In genomic region chr15:42057744-42058646, GRCh38 we compare ENCODE assay signal across 11 cellular contexts. TPM values are rescaled to one million over a fixed set of nuclear protein-coding genes. Genes with fewer than 3 reads are reported as not detected.
A peak's percentile ranks its signal among the peaks of the same experiment; 100 is the strongest.
DNase-seq lines count a peak whose midpoint lies in the region; ATAC-seq and TF ChIP-seq lines count a peak whose summit lies in the region.
"Had no signal": no experiment of that assay in that cellular context is flagged by ENCODE, and none has a peak within 500 bp of the region (broad histone marks: within the 10 kb centered on the region; RNA-seq: fewer than 3 reads in every experiment).

No MANE protein-coding gene starts in this region.

- peak overlapping the region; percentile 69 for H3K4me3 Mint-ChIP-seq in MCF 10A (ENCODE audit: unreplicated experiment)

- no peak for TF ChIP-seq CTCF in MCF 10A (IDR thresholded peaks at IDR 0.05; ENCODE audit: unreplicated experiment)
- TF ChIP-seq CTCF in left lung (IDR thresholded peaks at IDR 0.05): no peak
- no peak for TF ChIP-seq CTCF in thyroid gland (IDR thresholded peaks at IDR 0.05)

- peak; percentile 21 for ATAC-seq in left lung
- no peak for ATAC-seq in HG03280 (IDR thresholded peaks at IDR 0.05; ENCODE audit: unreplicated experiment)

- H3K36me3 ChIP-seq in left lung: no peaks in the 10 kb centered on the region
- no peaks in the 10 kb centered on the region for H3K36me3 ChIP-seq in thyroid gland
- H3K36me3 ChIP-seq: SJSA1 had no signal

- peak overlapping the region; percentile 95 for H3K27ac Mint-ChIP-seq in MCF 10A (ENCODE audit: low read depth, unreplicated experiment)

- intact Hi-C loops in MCF 10A (cut with micrococcal nuclease) (loop anchor here (1.0 to 5.0 kb wide), 2 partner anchors 86 to 128 kb away; partner anchors contain the start of gene EHD4), left lung (cut with DNase I) (loop anchor here in 1 of 2 donors (5.0 kb wide), 1 partner anchor 71 kb away; no protein-coding TSS in a partner anchor), thyroid gland (cut with DNase I) (no loop called here)

- POLR2A ChIA-PET in MCF 10A (lab: Yijun Ruan, JAX): interaction anchor here (0.7 to 2.5 kb wide), 21 partner anchors 10 to 1128 kb away, joined by 3 to 28 read pairs (median 4); partner anchors contain the start of genes EHD4 and PLA2G4E

- no peaks in the 10 kb centered on the region for H3K9me3 ChIP-seq in left lung
- H3K9me3 ChIP-seq in thyroid gland: no peaks in the 10 kb centered on the region
- H3K9me3 ChIP-seq: psoas muscle, SJSA1 had no signal

- peaks cover 13% of the 10 kb centered on the region for H3K4me1 Mint-ChIP-seq in MCF 10A (ENCODE audit: insufficient read depth, unreplicated experiment)

- no peak for TF ChIP-seq POLR2A in thyroid gland (IDR thresholded peaks at IDR 0.05)

- H3K27ac ChIP-seq in left lung (peak overlapping the region; percentile 74 to 87), thyroid gland (peak overlapping the region; percentile 90 to 98 (median 92))
- H3K27ac ChIP-seq: psoas muscle, SJSA1 had no signal

- peaks cover 6% of the 10 kb centered on the region for H3K36me3 Mint-ChIP-seq in MCF 10A (ENCODE audit: insufficient read depth, unreplicated experiment)

- H3K4me3 ChIP-seq in left lung (no peak overlapping the region), thyroid gland (replicated peaks in 1 of 3) (no peak overlapping the region)
- H3K4me3 ChIP-seq: SJSA1 had no signal

- TSS peak; percentile 96 for BruUV-seq in MCF 10A (replicated peaks; lab: Mats Ljungman, UMichigan)

- CTCF ChIA-PET in MCF 10A (lab: Yijun Ruan, JAX): interaction anchor here (1.0 to 9.3 kb wide), 18 partner anchors 9 to 123 kb away, joined by 3 to 159 read pairs (median 6); partner anchors contain the start of gene EHD4

- H3K4me1 ChIP-seq in left lung: peaks cover 5 to 28% of the 10 kb centered on the region in 2 donors
- peaks cover 13 to 44% of the 10 kb centered on the region in 2 donors for H3K4me1 ChIP-seq in thyroid gland

- peak; percentile 51 for DNase-seq in LoVo (ENCODE audit: low spot score)
- no peak for DNase-seq in MCF 10A (ENCODE audit: unreplicated experiment)
- no peak for DNase-seq in left lung
- DNase-seq in thyroid gland: peak in 1 of 2 donors; percentile 35
- DNase-seq in dermis blood vessel endothelial cell: no peak
- DNase-seq in NCI-H1694 treated with DMSO at 0.1 percent for 48 hours (lab: John Stamatoyannopoulos, UW): no peak
- DNase-seq: NCI-H1048 had no signal

- H3K27me3 ChIP-seq in left lung: peaks cover 0 to 7% of the 10 kb centered on the region in 2 donors
- H3K27me3 ChIP-seq in thyroid gland: no peaks in the 10 kb centered on the region
- H3K27me3 ChIP-seq: SJSA1 had no signal

- no peaks in the 10 kb centered on the region for H3K27me3 Mint-ChIP-seq in MCF 10A (ENCODE audit: insufficient read depth, unreplicated experiment)

- H3K9me3 Mint-ChIP-seq in MCF 10A (ENCODE audit: unreplicated experiment): no peaks in the 10 kb centered on the region

- whole genome bisulfite sequencing in thyroid gland, 2 donors: 73 to 75% methylated on average over 7 of the region's 7 CpGs

RNA-seq across cellular contexts. Expression of gene PLA2G4D, which starts 36.4 kb away (rescaled TPM):
- total RNA-seq in MCF 10A (2022) (not detected in 2 replicates), left lung (under 1 TPM; 0.08 to 0.15 TPM), thyroid gland (not detected), dermis blood vessel endothelial cell (0.17 TPM in 1 of 2 replicates, not detected in the other)
- total RNA-seq: aorta, psoas muscle, SJSA1 had no signal

RNA-seq across cellular contexts. Expression of gene PLA2G4E, which starts 37.2 kb away (rescaled TPM):
- total RNA-seq in MCF 10A (2022) (0.07 and 0.12 TPM in 2 replicates), left lung (1 to 10 TPM in 1 of 2 donors, under 1 TPM in 1; 0.12 to 1.2 TPM), thyroid gland (not detected), dermis blood vessel endothelial cell (not detected in 2 replicates)
- total RNA-seq: aorta, SJSA1 had no signal
